ENCODE assay signal across 17 cellular contexts in the genomic region with DNA sequence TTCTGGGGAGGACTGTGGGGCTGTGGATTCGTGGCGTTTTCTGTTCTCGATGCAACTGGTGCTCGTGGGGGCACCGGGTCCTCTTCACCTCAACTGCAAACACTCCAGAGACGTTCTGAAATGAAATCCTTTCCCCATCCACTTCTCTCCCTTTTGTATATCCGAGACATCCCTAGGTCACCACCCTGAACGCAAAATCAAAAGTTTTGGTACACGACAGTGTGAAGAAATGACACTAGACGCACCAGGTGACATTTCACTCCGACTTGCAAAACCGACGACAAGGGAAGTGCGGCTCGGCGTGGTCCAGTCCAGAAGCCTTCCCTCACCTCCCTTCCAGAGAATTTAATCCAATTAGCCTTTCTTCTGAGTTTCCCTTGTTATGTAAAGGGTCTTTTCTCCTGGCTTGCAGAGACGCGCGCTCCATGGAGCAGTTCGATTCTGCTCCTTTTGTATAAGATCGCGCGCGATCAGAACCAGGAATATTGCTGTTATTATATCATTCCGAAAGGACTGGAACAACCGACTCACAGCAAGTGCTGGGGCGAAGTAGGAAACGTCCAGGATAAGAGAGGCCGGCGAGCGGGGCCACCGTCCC. TPM values are rescaled to one million over a fixed set of nuclear protein-coding genes. Genes with fewer than 3 reads are reported as not detected.
DNase-seq lines count a peak whose midpoint lies in the region; ATAC-seq and TF ChIP-seq lines count a peak whose summit lies in the region.
"Had no signal": no experiment of that assay in that cellular context is flagged by ENCODE, and none has a peak within 500 bp of the region (broad histone marks: within the 10 kb centered on the region; RNA-seq: fewer than 3 reads in every experiment).

No MANE protein-coding gene starts in this region.

- H3K4me3 Mint-ChIP-seq in Caco-2 (ENCODE audit: unreplicated experiment) (peak overlapping the region; percentile 8), nephron progenitor cell (peak overlapping the region; percentile 82)
- H3K4me3 Mint-ChIP-seq: activated T-cell treated with anti-CD3 and anti-CD28 coated beads, Interleukin-2, amount 50 U/mL, for 4 hours; stimulated activated memory B cell treated with anti-CD40 and anti-IgM and Interleukin-4, amounts not matched to agents 10 μg/mL and 1 μg/mL and 100 μg/mL, for 72 hours had no signal

- H3K4me1 Mint-ChIP-seq in Caco-2 (ENCODE audit: low read depth, unreplicated experiment) (peaks cover 17% of the 10 kb centered on the region), nephron progenitor cell (peaks cover 53% of the 10 kb centered on the region)

- CTCF ChIA-PET in Caco-2 (lab: Charles Lee), result no interaction called here
- CTCF ChIA-PET in RWPE1 (lab: Yijun Ruan, JAX), result no interaction called here

- peak overlapping the region; percentile 57; the same call in 1 of the 2 replicates for H3K9ac ChIP-seq in ES-I3 (ENCODE audit: low read depth, low read length)

- H3K4me3 ChIP-seq in Caco-2 (ENCODE audit: low read depth, low read length), result no peak overlapping the region
- H3K4me3 ChIP-seq in dorsolateral prefrontal cortex, result peak overlapping the region in 57 of 59 donors; percentile 1 to 74 (median 52)
- H3K4me3 ChIP-seq: mucosa of descending colon had no signal

- H3K9me3 ChIP-seq in Caco-2 (no peaks in the 10 kb centered on the region), ES-I3 (ENCODE audit: control insufficient read depth, insufficient read depth, low read length) (no peaks in the 10 kb centered on the region)
- H3K9me3 ChIP-seq: mucosa of descending colon had no signal

- H3K9me3 Mint-ChIP-seq in Caco-2 (ENCODE audit: unreplicated experiment) (no peaks in the 10 kb centered on the region), nephron progenitor cell (no peaks in the 10 kb centered on the region)
- H3K9me3 Mint-ChIP-seq: activated T-cell treated with anti-CD3 and anti-CD28 coated beads, Interleukin-2, amount 50 U/mL, for 4 hours; CD4-positive, CD25-positive, alpha-beta regulatory T cell; stimulated activated memory B cell treated with anti-CD40 and anti-IgM and Interleukin-4, amounts not matched to agents 10 μg/mL and 1 μg/mL and 100 μg/mL, for 72 hours had no signal

- TF ChIP-seq CTCF in Caco-2 (IDR thresholded peaks at IDR 0.05; ENCODE audit: insufficient read depth in 1 of 2, low read depth in 1 of 2, low read length in 1 of 2, severe bottlenecking in 1 of 2, unreplicated experiment in 1 of 2), result no peak
- no peak for TF ChIP-seq CTCF in dorsolateral prefrontal cortex (IDR thresholded peaks at IDR 0.05 in 54 of 56, conservative IDR thresholded peaks at IDR 0.05 in 2 of 56; ENCODE audit: low read depth in 1 of 56, partially characterized antibody in 56 of 56)
- TF ChIP-seq CTCF in nephron progenitor cell (IDR thresholded peaks at IDR 0.05), result no peak
- no peak for TF ChIP-seq CTCF in RWPE1 (conservative IDR thresholded peaks at IDR 0.05; ENCODE audit: low read depth)

- no peaks in the 10 kb centered on the region for H3K36me3 ChIP-seq in Caco-2 (ENCODE audit: control insufficient read depth, insufficient read depth, low read length)
- no peaks in the 10 kb centered on the region for H3K36me3 ChIP-seq in ES-I3 (ENCODE audit: insufficient read depth, low read length)

- POLR2A ChIA-PET in Caco-2 (lab: Charles Lee) (no interaction called here), RWPE1 (lab: Yijun Ruan, JAX; ENCODE audit: low non-redundant PET) (no interaction called here)

- H3K27me3 Mint-ChIP-seq in Caco-2 (ENCODE audit: insufficient read depth, unreplicated experiment) (peaks cover 41% of the 10 kb centered on the region), nephron progenitor cell (ENCODE audit: low read depth, poor library complexity) (peaks cover 100% of the 10 kb centered on the region)

- H3K27ac Mint-ChIP-seq in Caco-2 (ENCODE audit: unreplicated experiment) (no peak overlapping the region), nephron progenitor cell (no peak overlapping the region)
- H3K27ac Mint-ChIP-seq: CD4-positive, CD25-positive, alpha-beta regulatory T cell; immature natural killer cell; stimulated activated memory B cell treated with anti-CD40 and anti-IgM and Interleukin-4, amounts not matched to agents 10 μg/mL and 1 μg/mL and 100 μg/mL, for 72 hours had no signal

- peak overlapping the region in 38 of 59 donors; percentile 10 to 84 (median 54) for H3K27ac ChIP-seq in dorsolateral prefrontal cortex
- H3K27ac ChIP-seq in RWPE1, result no peak overlapping the region

- H3K36me3 Mint-ChIP-seq in Caco-2 (ENCODE audit: insufficient read depth, unreplicated experiment) (no peaks in the 10 kb centered on the region), nephron progenitor cell (ENCODE audit: low read depth) (no peaks in the 10 kb centered on the region)
- H3K36me3 Mint-ChIP-seq: CD4-positive, CD25-positive, alpha-beta regulatory T cell; stimulated activated memory B cell treated with anti-CD40 and anti-IgM and Interleukin-4, amounts not matched to agents 10 μg/mL and 1 μg/mL and 100 μg/mL, for 72 hours had no signal

- H3K4me1 ChIP-seq in Caco-2 (0 out of 2 replicates have a peak, but pooled peaks cover 4% of the 10 kb centered on the region), ES-I3 (ENCODE audit: insufficient read depth, low read length) (peaks cover 5% of the 10 kb centered on the region)

- intact Hi-C loops in Caco-2 (cut with micrococcal nuclease; ENCODE audit: unreplicated experiment), result no loop called here
- intact Hi-C loops in dorsolateral prefrontal cortex (cut with DNase I), result loop anchor here in 1 of 2 donors (10.0 kb wide), 1 partner anchor 129 kb away; no protein-coding TSS in a partner anchor

- BruUV-seq in Caco-2 (replicated peaks; lab: Mats Ljungman, UMichigan), result no TSS peak

- DNase-seq in Caco-2, result no peak
- DNase-seq in dorsolateral prefrontal cortex, result no peak
- no peak for DNase-seq in nephron progenitor cell
- no peak for DNase-seq in RWPE1 (ENCODE audit: low spot score)
- DNase-seq: activated CD4-positive, alpha-beta T cell treated with anti-CD3 and anti-CD28 coated beads for 1 hour; activated T-cell treated with anti-CD3 and anti-CD28 coated beads, Interleukin-2, amount 50 U/mL, for 4 hours; CD4-positive, CD25-positive, alpha-beta regulatory T cell; GF-D8; immature natural killer cell; mucosa of descending colon; NCI-H446; stimulated activated CD4-positive, alpha-beta T cell treated with anti-CD3 and anti-CD28 coated beads, Interleukin-4, amount 100 ng/mL, for 24 hours had no signal

- H3K27me3 ChIP-seq in Caco-2 (replicated peaks; ENCODE audit: control insufficient read depth, insufficient read depth, low read length) (peaks cover 7% of the 10 kb centered on the region), dorsolateral prefrontal cortex (peaks cover 0 to 100% (median 89%) of the 10 kb centered on the region in 45 donors)

- ATAC-seq in HG02938 (IDR thresholded peaks at IDR 0.05; ENCODE audit: unreplicated experiment) (no peak), HG03520 (IDR thresholded peaks at IDR 0.05; ENCODE audit: unreplicated experiment) (no peak)
- ATAC-seq: activated T-cell treated with anti-CD3 and anti-CD28 coated beads, Interleukin-2, amount 50 U/mL, for 4 hours; mucosa of descending colon; stimulated activated memory B cell treated with anti-CD40 and anti-IgM and Interleukin-4, amounts not matched to agents 10 μg/mL and 1 μg/mL and 100 μg/mL, for 72 hours had no signal

RNA-seq across cellular contexts. Expression of a gene that starts 2.5 kb away (rescaled TPM):
- total RNA-seq in Caco-2 (2022) (not detected in 2 replicates), dorsolateral prefrontal cortex (10 to 100 TPM; 13.6 to 85.8 (median 33.3) TPM)
- total RNA-seq: activated T-cell treated with anti-CD3 and anti-CD28 coated beads, Interleukin-2, amount 50 U/mL, for 4 hours; CD4-positive, CD25-positive, alpha-beta regulatory T cell; dermis microvascular lymphatic vessel endothelial cell; mucosa of descending colon had no signal

Comparison
In these comparisons a context has a peak if more than half of its experiments do, and no peak if none do; other contexts are left out.
1. RNA of a gene that starts 2.5 kb away (total RNA-seq): 13.6 to 85.8 TPM in dorsolateral prefrontal cortex; not detected in Caco-2; every median in the first group is over 10 times any median in the second.